In genomic region chr14:71659165-71659564, GRCh38 we compare ENCODE assay signal across 14 cellular contexts.
DNase-seq lines count a peak whose midpoint lies in the region; ATAC-seq, FAIRE-seq and TF ChIP-seq lines count a peak whose summit lies in the region.
"Had no signal": no experiment of that assay in that cellular context is flagged by ENCODE, and none has a peak within 500 bp of the region (broad histone marks: within the 10 kb centered on the region; RNA-seq: fewer than 3 reads in every experiment).

No MANE protein-coding gene starts in this region.

- H3K9ac ChIP-seq in DND-41 (ENCODE audit: low read depth, low read length) (no peak overlapping the region; the same call in 1 of the 2 replicates), HUES64 (ENCODE audit: low read depth, low read length) (no peak overlapping the region), keratinocyte (ENCODE audit: control insufficient read depth, extremely low read depth, insufficient read depth, low read length) (no peak overlapping the region)

- H3K36me3 Mint-ChIP-seq in activated T-helper 2 cell treated with anti-CD3 and anti-CD28 coated beads, Interferon-gamma antibody, Interleukin-2, Interleukin-4, amounts not matched to agents 10 μg/mL and 5 μg/mL and 100 μg/mL, durations not matched to agents 14 hours and 24 hours and 36 hours (ENCODE audit: low read depth) = peaks cover 66% of the 10 kb centered on the region

- peaks cover 35% of the 10 kb centered on the region for H3K4me1 ChIP-seq in DND-41 (ENCODE audit: insufficient read depth, low read length)
- peaks cover 41% of the 10 kb centered on the region for H3K4me1 ChIP-seq in HUES64 (ENCODE audit: insufficient read depth, low read length)
- peaks cover 13% of the 10 kb centered on the region for H3K4me1 ChIP-seq in keratinocyte (ENCODE audit: control insufficient read depth, extremely low read depth, insufficient read depth, low read length)
- H3K4me1 ChIP-seq in body of pancreas = peaks cover 12% of the 10 kb centered on the region
- H3K4me1 ChIP-seq: lower lobe of right lung had no signal

- H3K36me3 ChIP-seq in DND-41 (ENCODE audit: insufficient read depth, low read length) (peaks cover 28% of the 10 kb centered on the region), HUES64 (ENCODE audit: insufficient read depth, low read length) (peaks cover 19% of the 10 kb centered on the region; the same call in 1 of the 2 replicates), keratinocyte (ENCODE audit: control insufficient read depth in 2 of 2, extremely low read depth in 1 of 2, insufficient read depth in 2 of 2, low read length in 2 of 2) (peaks cover 0 to 4% of the 10 kb centered on the region in 2 experiments), body of pancreas (replicated peaks in 1 of 2; ENCODE audit: insufficient read depth in 1 of 2, low read depth in 2 of 2) (peaks cover 0 to 3% of the 10 kb centered on the region in 2 donors)

- no peaks in the 10 kb centered on the region for H3K27me3 Mint-ChIP-seq in activated T-helper 2 cell treated with anti-CD3 and anti-CD28 coated beads, Interferon-gamma antibody, Interleukin-2, Interleukin-4, amounts not matched to agents 10 μg/mL and 5 μg/mL and 100 μg/mL, durations not matched to agents 14 hours and 24 hours and 36 hours (ENCODE audit: low read depth)

- no peak for TF ChIP-seq POLR2A in body of pancreas (IDR thresholded peaks at IDR 0.05)

- peak overlapping the region; percentile 54 for H3K27ac ChIP-seq in DND-41 (ENCODE audit: low read length)
- peak overlapping the region; percentile 29; the same call in 1 of the 2 replicates for H3K27ac ChIP-seq in HUES64 (ENCODE audit: low read depth, low read length)
- H3K27ac ChIP-seq in keratinocyte (ENCODE audit: control insufficient read depth, insufficient read depth, low read length) = no peak overlapping the region
- peak overlapping the region in 1 of 4 donors; percentile 5 for H3K27ac ChIP-seq in body of pancreas
- H3K27ac ChIP-seq: C4-2B, lower lobe of right lung had no signal

- TF ChIP-seq CTCF in DND-41 (IDR thresholded peaks at IDR 0.05; ENCODE audit: borderline replicate concordance, extremely low read depth, low read length, poor library complexity, severe bottlenecking) (no peak), keratinocyte (optimal IDR thresholded peaks at IDR 0.05 in 1 of 3, IDR thresholded peaks at IDR 0.05 in 1 of 3, conservative IDR thresholded peaks at IDR 0.05 in 1 of 3; ENCODE audit: extremely low read depth in 1 of 3, insufficient read depth in 2 of 3, low read length in 3 of 3) (no peak), GM10266 (IDR thresholded peaks at IDR 0.05; ENCODE audit: control insufficient read depth, insufficient read depth, low read depth, missing control alignments) (no peak), body of pancreas (IDR thresholded peaks at IDR 0.05) (no peak)

- H3K27ac Mint-ChIP-seq in activated T-helper 2 cell treated with anti-CD3 and anti-CD28 coated beads, Interferon-gamma antibody, Interleukin-2, Interleukin-4, amounts not matched to agents 10 μg/mL and 5 μg/mL and 100 μg/mL, durations not matched to agents 14 hours and 24 hours and 36 hours = peak overlapping the region; percentile 9

- intact Hi-C loops in activated T-helper 2 cell treated with anti-CD3 and anti-CD28 coated beads, Interferon-gamma antibody, Interleukin-2, Interleukin-4, amounts not matched to agents 10 μg/mL and 5 μg/mL and 100 μg/mL, durations not matched to agents 14 hours and 24 hours and 36 hours (cut with micrococcal nuclease) = loop anchor here (1.0 to 5.0 kb wide), 4 partner anchors 64 to 516 kb away; no protein-coding TSS in a partner anchor
- intact Hi-C loops in body of pancreas (cut with DNase I) = no loop called here

- H3K9me3 Mint-ChIP-seq in activated T-helper 2 cell treated with anti-CD3 and anti-CD28 coated beads, Interferon-gamma antibody, Interleukin-2, Interleukin-4, amounts not matched to agents 10 μg/mL and 5 μg/mL and 100 μg/mL, durations not matched to agents 14 hours and 24 hours and 36 hours = no peaks in the 10 kb centered on the region

- no peak overlapping the region for H3K4me3 ChIP-seq in DND-41 (ENCODE audit: low read depth in 1 of 2, low read length in 2 of 2)
- no peak overlapping the region for H3K4me3 ChIP-seq in HUES64 (ENCODE audit: low read length)
- H3K4me3 ChIP-seq in keratinocyte (ENCODE audit: control insufficient read depth in 2 of 3, extremely low read depth in 1 of 3, insufficient read depth in 2 of 3, low read depth in 1 of 3, low read length in 3 of 3) = no peak overlapping the region
- no peak overlapping the region for H3K4me3 ChIP-seq in body of pancreas
- H3K4me3 ChIP-seq: lower lobe of right lung had no signal

- H3K79me2 ChIP-seq in DND-41 (ENCODE audit: insufficient read depth, low read length) (no peaks in the 10 kb centered on the region), keratinocyte (ENCODE audit: control insufficient read depth, insufficient read depth, low read length) (no peaks in the 10 kb centered on the region)

- H3K27me3 ChIP-seq in DND-41 (ENCODE audit: insufficient read depth, low read length, poor library complexity) (no peaks in the 10 kb centered on the region), HUES64 (ENCODE audit: insufficient read depth, low read length) (no peaks in the 10 kb centered on the region), keratinocyte (ENCODE audit: control insufficient read depth, extremely low read depth, insufficient read depth, low read length) (no peaks in the 10 kb centered on the region), body of pancreas (no peaks in the 10 kb centered on the region)

- H3K4me3 Mint-ChIP-seq in activated T-helper 2 cell treated with anti-CD3 and anti-CD28 coated beads, Interferon-gamma antibody, Interleukin-2, Interleukin-4, amounts not matched to agents 10 μg/mL and 5 μg/mL and 100 μg/mL, durations not matched to agents 14 hours and 24 hours and 36 hours (ENCODE audit: low read depth) = no peak overlapping the region

- H2AFZ ChIP-seq in DND-41 (ENCODE audit: low read depth, low read length) = no peak overlapping the region
- no peak overlapping the region for H2AFZ ChIP-seq in keratinocyte (ENCODE audit: control insufficient read depth, low read length)

- peak; percentile 84 for ATAC-seq in DND-41 (ENCODE audit: insufficient read depth, low read depth)
- ATAC-seq in GM19035 (IDR thresholded peaks at IDR 0.05; ENCODE audit: unreplicated experiment) = no peak
- ATAC-seq in body of pancreas = no peak
- ATAC-seq: lower lobe of right lung, right cardiac atrium had no signal

- no peaks in the 10 kb centered on the region for H3K9me1 ChIP-seq in keratinocyte (ENCODE audit: control insufficient read depth, extremely low read depth, insufficient read depth, low read length)

- H3K4me1 Mint-ChIP-seq in activated T-helper 2 cell treated with anti-CD3 and anti-CD28 coated beads, Interferon-gamma antibody, Interleukin-2, Interleukin-4, amounts not matched to agents 10 μg/mL and 5 μg/mL and 100 μg/mL, durations not matched to agents 14 hours and 24 hours and 36 hours (ENCODE audit: low read depth) = peaks cover 33% of the 10 kb centered on the region

- H4K20me1 ChIP-seq in DND-41 (ENCODE audit: insufficient read depth, low read length) (no peaks in the 10 kb centered on the region), keratinocyte (ENCODE audit: control insufficient read depth, extremely low read depth, insufficient read depth, low read length) (no peaks in the 10 kb centered on the region)

- H3K9me3 ChIP-seq in DND-41 (ENCODE audit: insufficient read depth, low read length, severe bottlenecking) = no peaks in the 10 kb centered on the region
- H3K9me3 ChIP-seq in HUES64 (ENCODE audit: insufficient read depth, low read depth, low read length) = no peaks in the 10 kb centered on the region
- no peaks in the 10 kb centered on the region for H3K9me3 ChIP-seq in keratinocyte (ENCODE audit: control insufficient read depth, low read depth, low read length)
- H3K9me3 ChIP-seq in body of pancreas = no peaks in the 10 kb centered on the region
- H3K9me3 ChIP-seq: lower lobe of right lung had no signal

- peak; percentile 71 for FAIRE-seq in keratinocyte (lab: Jason Lieb, UNC)

- DNase-seq in DND-41 (no peak), keratinocyte (ENCODE audit: low read depth, low spot score) (no peak), GM10266 (ENCODE audit: extremely low spot score) (no peak), epidermal melanocyte (ENCODE audit: insufficient read length, low spot score) (no peak), body of pancreas (no peak)
- no peak for DNase-seq in activated T-helper 2 cell treated with anti-CD3 and anti-CD28 coated beads, Interferon-gamma antibody, Interleukin-2, Interleukin-4, amounts not matched to agents 10 μg/mL and 5 μg/mL and 100 μg/mL, durations not matched to agents 14 hours and 24 hours and 36 hours (ENCODE audit: low spot score)
- DNase-seq: activated CD8-positive, alpha-beta memory T cell treated with anti-CD3 and anti-CD28 coated beads for 24 hours; foreskin melanocyte; lower lobe of right lung; NCI-H446 treated with DMSO at 0.1 percent for 48 hours; right cardiac atrium had no signal

- dilution Hi-C loops in keratinocyte (cut with MboI; ENCODE audit: extremely low pct_ligation_motif_present, low sequenced_read_pairs) = no loop called here

- no peak overlapping the region for H3K4me2 ChIP-seq in DND-41 (ENCODE audit: insufficient read depth, low read length)
- H3K4me2 ChIP-seq in keratinocyte (ENCODE audit: control insufficient read depth, extremely low read depth, insufficient read depth, low read depth, low read length) = no peak overlapping the region
